In genomic region chr4:5383191-5383980, GRCh38 we compare ENCODE assay signal across 30 cellular contexts.
"Had no signal": no experiment of that assay in that cellular context is flagged by ENCODE, and none has a peak within 500 bp of the region (broad histone marks: within the 10 kb centered on the region; RNA-seq: fewer than 3 reads in every experiment).

No MANE protein-coding gene starts in this region.

- H3K9me3 ChIP-seq: ascending aorta, breast epithelium, gastroesophageal sphincter, mucosa of descending colon, thyroid gland, upper lobe of right lung had no signal

- H3K27ac ChIP-seq: ascending aorta, breast epithelium, gastroesophageal sphincter, thyroid gland, upper lobe of right lung, VCaP had no signal

- ATAC-seq: activated CD4-positive, CD25-positive, alpha-beta regulatory T cell treated with anti-CD3 and anti-CD28 coated beads, Interleukin-2, amount 50 U/mL, for 24 hours; activated CD8-positive, alpha-beta memory T cell treated with anti-CD3 and anti-CD28 coated beads, Interleukin-2, amount 10 ng/mL, durations not matched to agents 7 days and 5 days; activated CD8-positive, alpha-beta T cell treated with anti-CD3 and anti-CD28 coated beads for 36 hours; gastroesophageal sphincter; left cardiac atrium; mucosa of descending colon; T-cell; upper lobe of right lung had no signal

- DNase-seq: activated CD4-positive, alpha-beta T cell treated with anti-CD3 and anti-CD28 coated beads, Interleukin-2, amount 10 ng/mL, durations not matched to agents 7 days and 5 days; activated CD8-positive, alpha-beta memory T cell treated with anti-CD3 and anti-CD28 coated beads, Interleukin-2, amount 10 ng/mL, durations not matched to agents 7 days and 5 days; activated CD8-positive, alpha-beta T cell treated with anti-CD3 and anti-CD28 coated beads for 36 hours; activated gamma-delta T cell; activated T-cell treated with anti-CD3 and anti-CD28 coated beads for 4 hours; effector memory CD4-positive, alpha-beta T cell; head of caudate nucleus; islet precursor cell; left cardiac atrium; mucosa of descending colon; nephron progenitor cell; occipital lobe; stimulated activated CD4-positive, alpha-beta T cell treated with anti-CD3 and anti-CD28 coated beads, Interleukin-12 subunit alpha, Interleukin-12 subunit beta, amount 100 ng/mL, for 4 hours; stimulated activated CD4-positive, alpha-beta T cell treated with anti-CD3 and anti-CD28 coated beads, Interleukin-4, amount 100 ng/mL, for 4 hours; substantia nigra; T-cell; thyroid gland; upper lobe of right lung had no signal

- H3K27ac Mint-ChIP-seq: activated CD4-positive, alpha-beta T cell treated with anti-CD3 and anti-CD28 coated beads, Interleukin-2, amount 10 ng/mL, durations not matched to agents 7 days and 5 days; activated CD8-positive, alpha-beta memory T cell treated with anti-CD3 and anti-CD28 coated beads, Interleukin-2, amount 10 ng/mL, durations not matched to agents 7 days and 5 days; activated CD8-positive, alpha-beta T cell treated with anti-CD3 and anti-CD28 coated beads for 36 hours; activated naive CD4-positive, alpha-beta T cell treated with anti-CD3 and anti-CD28 coated beads, Interleukin-2, amount 50 U/mL, for 24 hours; activated T-helper 1 cell treated with anti-CD3 and anti-CD28 coated beads, Interleukin-12 subunit alpha, Interleukin-12 subunit beta, Interleukin-2, Interleukin-4 antibody, amounts not matched to agents 30 ng/mL and 10 ng/mL and 1 ng/mL, durations not matched to agents 14 hours and 24 hours and 36 hours; memory B cell; nephron progenitor cell; stimulated activated naive CD8-positive, alpha-beta T cell treated with anti-CD3 and anti-CD28 coated beads, Interleukin-15, Interleukin-2, amounts not matched to agents 100 ng/mL and 50 ng/mL, for 24 hours; T-cell; T-helper 2 cell treated with Interferon-gamma antibody and Interleukin-4, amounts not matched to agents 5 μg/mL and 100 μg/mL, for 36 hours had no signal

- H3K4me1 ChIP-seq: ascending aorta, breast epithelium, gastroesophageal sphincter, thyroid gland, upper lobe of right lung had no signal

- H3K36me3 Mint-ChIP-seq: activated CD8-positive, alpha-beta memory T cell treated with anti-CD3 and anti-CD28 coated beads, Interleukin-2, amount 10 ng/mL, durations not matched to agents 7 days and 5 days; activated naive CD4-positive, alpha-beta T cell treated with anti-CD3 and anti-CD28 coated beads, Interleukin-2, amount 50 U/mL, for 24 hours; memory B cell; T-cell had no signal

- H3K9me3 Mint-ChIP-seq: activated CD8-positive, alpha-beta T cell treated with anti-CD3 and anti-CD28 coated beads for 36 hours; activated naive CD4-positive, alpha-beta T cell treated with anti-CD3 and anti-CD28 coated beads, Interleukin-2, amount 50 U/mL, for 24 hours; central memory CD8-positive, alpha-beta T cell; memory B cell; stimulated activated naive CD8-positive, alpha-beta T cell treated with anti-CD3 and anti-CD28 coated beads, Interleukin-15, Interleukin-2, amounts not matched to agents 100 ng/mL and 50 ng/mL, for 24 hours; T-cell had no signal

- H3K4me3 ChIP-seq: ascending aorta, breast epithelium, gastroesophageal sphincter, mucosa of descending colon, thyroid gland, upper lobe of right lung had no signal

- H3K4me1 Mint-ChIP-seq: activated CD4-positive, alpha-beta T cell treated with anti-CD3 and anti-CD28 coated beads, Interleukin-2, amount 10 ng/mL, durations not matched to agents 7 days and 5 days; activated CD8-positive, alpha-beta memory T cell treated with anti-CD3 and anti-CD28 coated beads, Interleukin-2, amount 10 ng/mL, durations not matched to agents 7 days and 5 days; activated naive CD4-positive, alpha-beta T cell treated with anti-CD3 and anti-CD28 coated beads, Interleukin-2, amount 50 U/mL, for 24 hours; memory B cell; nephron progenitor cell had no signal

- H3K4me3 Mint-ChIP-seq: activated CD4-positive, alpha-beta T cell treated with anti-CD3 and anti-CD28 coated beads, Interleukin-2, amount 10 ng/mL, durations not matched to agents 7 days and 5 days; activated CD8-positive, alpha-beta memory T cell treated with anti-CD3 and anti-CD28 coated beads, Interleukin-2, amount 10 ng/mL, durations not matched to agents 7 days and 5 days; activated CD8-positive, alpha-beta T cell treated with anti-CD3 and anti-CD28 coated beads for 36 hours; activated naive CD4-positive, alpha-beta T cell treated with anti-CD3 and anti-CD28 coated beads, Interleukin-2, amount 50 U/mL, for 24 hours; activated T-helper 1 cell treated with anti-CD3 and anti-CD28 coated beads, Interleukin-12 subunit alpha, Interleukin-12 subunit beta, Interleukin-2, Interleukin-4 antibody, amounts not matched to agents 30 ng/mL and 10 ng/mL and 1 ng/mL, durations not matched to agents 14 hours and 24 hours and 36 hours; central memory CD8-positive, alpha-beta T cell; memory B cell; nephron progenitor cell; stimulated activated naive CD8-positive, alpha-beta T cell treated with anti-CD3 and anti-CD28 coated beads, Interleukin-15, Interleukin-2, amounts not matched to agents 100 ng/mL and 50 ng/mL, for 24 hours; T-cell; T-helper 2 cell treated with Interferon-gamma antibody and Interleukin-4, amounts not matched to agents 5 μg/mL and 100 μg/mL, for 36 hours had no signal

- FAIRE-seq: colon had no signal

- H3K27me3 ChIP-seq: ascending aorta, breast epithelium, gastroesophageal sphincter, thyroid gland, upper lobe of right lung had no signal

- H3K36me3 ChIP-seq: ascending aorta, breast epithelium, gastroesophageal sphincter, thyroid gland, upper lobe of right lung had no signal

- H3K27me3 Mint-ChIP-seq: activated CD4-positive, alpha-beta T cell treated with anti-CD3 and anti-CD28 coated beads, Interleukin-2, amount 10 ng/mL, durations not matched to agents 7 days and 5 days; activated CD8-positive, alpha-beta memory T cell treated with anti-CD3 and anti-CD28 coated beads, Interleukin-2, amount 10 ng/mL, durations not matched to agents 7 days and 5 days; activated CD8-positive, alpha-beta T cell treated with anti-CD3 and anti-CD28 coated beads for 36 hours; activated naive CD4-positive, alpha-beta T cell treated with anti-CD3 and anti-CD28 coated beads, Interleukin-2, amount 50 U/mL, for 24 hours; memory B cell; stimulated activated naive CD8-positive, alpha-beta T cell treated with anti-CD3 and anti-CD28 coated beads, Interleukin-15, Interleukin-2, amounts not matched to agents 100 ng/mL and 50 ng/mL, for 24 hours had no signal
